ENCODE assay signal across 13 cellular contexts in the genomic region with DNA sequence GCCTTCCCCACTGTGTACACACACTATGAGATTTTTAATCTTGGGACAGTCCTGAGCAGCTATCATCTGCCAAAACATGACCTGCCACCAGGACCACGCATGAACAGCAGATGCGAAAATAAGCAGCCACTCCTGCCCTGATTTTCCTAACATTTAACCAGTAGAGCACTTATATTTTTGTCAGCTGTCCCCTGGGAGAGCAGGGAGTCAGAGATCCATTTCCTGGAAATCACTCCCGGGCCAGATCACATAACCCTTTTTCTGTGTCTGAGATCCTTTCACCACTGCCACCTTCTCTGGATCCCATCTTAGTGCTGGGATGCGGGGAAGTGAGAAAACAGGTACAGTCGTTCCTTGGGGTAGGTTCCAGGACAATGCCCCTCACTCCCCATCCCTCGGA. TPM values are rescaled to one million over a fixed set of nuclear protein-coding genes. Genes with fewer than 3 reads are reported as not detected.
DNase-seq lines count a peak whose midpoint lies in the region; ATAC-seq, FAIRE-seq and TF ChIP-seq lines count a peak whose summit lies in the region.
"Had no signal": no experiment of that assay in that cellular context is flagged by ENCODE, and none has a peak within 500 bp of the region (broad histone marks: within the 10 kb centered on the region; RNA-seq: fewer than 3 reads in every experiment).

No MANE protein-coding gene starts in this region.

- H3K27ac Mint-ChIP-seq in HFFc6, result peak overlapping the region; percentile 94
- H3K27ac Mint-ChIP-seq in astrocyte (ENCODE audit: unreplicated experiment), result peak overlapping the region; percentile 47
- H3K27ac Mint-ChIP-seq: mesothelial cell of epicardium had no signal

- no peaks in the 10 kb centered on the region for H3K36me3 Mint-ChIP-seq in HFFc6 (ENCODE audit: low read depth)
- H3K36me3 Mint-ChIP-seq in astrocyte (ENCODE audit: low read depth, unreplicated experiment), result peaks cover 2% of the 10 kb centered on the region
- H3K36me3 Mint-ChIP-seq: mesothelial cell of epicardium had no signal

- H3K4me2 ChIP-seq in astrocyte (ENCODE audit: low read length) (peak overlapping the region; percentile 57), hepatocyte (no peak overlapping the region)

- H3K4me1 Mint-ChIP-seq in HFFc6 (ENCODE audit: low read depth) (peaks cover 27% of the 10 kb centered on the region), astrocyte (ENCODE audit: low read depth, unreplicated experiment) (peaks cover 14% of the 10 kb centered on the region)

- H3K79me2 ChIP-seq in astrocyte (ENCODE audit: insufficient read depth, low read length) (peaks cover 31% of the 10 kb centered on the region), hepatocyte (peaks cover 35% of the 10 kb centered on the region)

- 80% methylated on average over 6 of the region's 6 CpGs for WGBS in hepatocyte (ENCODE audit: low lambda C conversion rate, missing lambda C conversion rate)

- H3K9me3 ChIP-seq in astrocyte (ENCODE audit: insufficient read depth, low read depth, low read length) (no peaks in the 10 kb centered on the region), hepatocyte (ENCODE audit: low read depth) (no peaks in the 10 kb centered on the region), skeletal muscle tissue (ENCODE audit: control insufficient read depth in 3 of 3, low read length in 3 of 3) (no peaks in the 10 kb centered on the region)
- H3K9me3 ChIP-seq: HAP-1 had no signal

- peaks cover 53% of the 10 kb centered on the region for H3K4me1 ChIP-seq in astrocyte (ENCODE audit: insufficient read depth, low read length)
- peaks cover 22% of the 10 kb centered on the region for H3K4me1 ChIP-seq in hepatocyte (ENCODE audit: insufficient read depth)
- peaks cover 37 to 55% (median 50%) of the 10 kb centered on the region in 3 donors for H3K4me1 ChIP-seq in skeletal muscle tissue (ENCODE audit: control insufficient read depth in 3 of 3, insufficient read depth in 3 of 3, low read length in 3 of 3)

- no peak for TF ChIP-seq CTCF in HFFc6 (IDR thresholded peaks at IDR 0.05)
- no peak for TF ChIP-seq CTCF in astrocyte (IDR thresholded peaks at IDR 0.05; ENCODE audit: insufficient read depth, low read depth, low read length)
- TF ChIP-seq CTCF in hepatocyte (IDR thresholded peaks at IDR 0.05; ENCODE audit: poor library complexity), result no peak

- peak overlapping the region; percentile 74 for H2AFZ ChIP-seq in astrocyte (ENCODE audit: low read depth, low read length)
- H2AFZ ChIP-seq in hepatocyte, result no peak overlapping the region

- H3K9me3 Mint-ChIP-seq in HFFc6, result no peaks in the 10 kb centered on the region
- no peaks in the 10 kb centered on the region for H3K9me3 Mint-ChIP-seq in astrocyte (ENCODE audit: unreplicated experiment)
- H3K9me3 Mint-ChIP-seq: mesothelial cell of epicardium had no signal

- H3K9me2 ChIP-seq in hepatocyte (replicated peaks; ENCODE audit: insufficient read depth), result no peaks in the 10 kb centered on the region

- H3K4me3 ChIP-seq in astrocyte (ENCODE audit: insufficient read depth, low read depth, low read length), result no peak overlapping the region
- H3K4me3 ChIP-seq in hepatocyte, result no peak overlapping the region
- H3K4me3 ChIP-seq in skeletal muscle tissue (ENCODE audit: low read length in 3 of 3), result no peak overlapping the region
- H3K4me3 ChIP-seq: HAP-1 had no signal

- ATAC-seq in HG02970 (IDR thresholded peaks at IDR 0.05; ENCODE audit: low FRiP score, unreplicated experiment), result no peak

- peaks cover 19% of the 10 kb centered on the region for H4K20me1 ChIP-seq in astrocyte (ENCODE audit: insufficient read depth, low read length)
- no peaks in the 10 kb centered on the region for H4K20me1 ChIP-seq in hepatocyte (ENCODE audit: insufficient read depth, poor library complexity, severe bottlenecking)

- H3K27ac ChIP-seq in astrocyte (ENCODE audit: low read depth, low read length) (peak overlapping the region; percentile 87), hepatocyte (peak overlapping the region; percentile 64), skeletal muscle tissue (ENCODE audit: low read depth, low read length) (peak overlapping the region; percentile 99)

- DNase-seq in HFFc6, result no peak
- DNase-seq in astrocyte (ENCODE audit: low read depth), result no peak
- DNase-seq in hepatocyte (ENCODE audit: low spot score), result no peak
- no peak for DNase-seq in HuH-7 (ENCODE audit: low spot score)
- DNase-seq in NCI-H1417 treated with DMSO at 0.1 percent for 48 hours (lab: John Stamatoyannopoulos, UW), result no peak
- DNase-seq in NK-92 treated with Interleukin-12 subunit alpha and Interleukin-12 subunit beta, amount 100 ng/mL, for 24 hours (lab: John Stamatoyannopoulos, UW), result no peak
- DNase-seq: activated CD4-positive, CD25-positive, alpha-beta regulatory T cell; activated naive CD8-positive, alpha-beta T cell treated with anti-CD3 and anti-CD28 coated beads, Interleukin-2, amount 10 ng/mL, durations not matched to agents 7 days and 5 days; DMS79 had no signal

- peak overlapping the region; percentile 34; the same call in 1 of the 2 replicates for H3K4me3 Mint-ChIP-seq in HFFc6
- no peak overlapping the region for H3K4me3 Mint-ChIP-seq in astrocyte (ENCODE audit: unreplicated experiment)
- H3K4me3 Mint-ChIP-seq: activated naive CD8-positive, alpha-beta T cell treated with anti-CD3 and anti-CD28 coated beads, Interleukin-2, amount 10 ng/mL, durations not matched to agents 7 days and 5 days; mesothelial cell of epicardium had no signal

- no peak for FAIRE-seq in astrocyte (lab: Jason Lieb, UNC)

- H3K36me3 ChIP-seq in astrocyte (ENCODE audit: insufficient read depth, low read length) (no peaks in the 10 kb centered on the region), hepatocyte (replicated peaks; ENCODE audit: insufficient read depth, low read depth) (no peaks in the 10 kb centered on the region), skeletal muscle tissue (ENCODE audit: control insufficient read depth in 3 of 3, insufficient read depth in 3 of 3, low read length in 3 of 3) (no peaks in the 10 kb centered on the region)

- H3K27me3 ChIP-seq in astrocyte (ENCODE audit: insufficient read depth, low read length), result no peaks in the 10 kb centered on the region
- H3K27me3 ChIP-seq in hepatocyte, result no peaks in the 10 kb centered on the region
- H3K27me3 ChIP-seq in skeletal muscle tissue (ENCODE audit: control insufficient read depth in 3 of 3, insufficient read depth in 3 of 3, low read length in 3 of 3), result no peaks in the 10 kb centered on the region

- H3K27me3 Mint-ChIP-seq in HFFc6 (ENCODE audit: insufficient read depth) (peaks cover 2% of the 10 kb centered on the region; the same call in 1 of the 2 replicates), astrocyte (ENCODE audit: low read depth, unreplicated experiment) (peaks cover 5% of the 10 kb centered on the region)
- H3K27me3 Mint-ChIP-seq: activated naive CD8-positive, alpha-beta T cell treated with anti-CD3 and anti-CD28 coated beads, Interleukin-2, amount 10 ng/mL, durations not matched to agents 7 days and 5 days had no signal

- H3K9ac ChIP-seq in astrocyte (ENCODE audit: low read length) (peak overlapping the region; percentile 67), skeletal muscle tissue (ENCODE audit: low read depth in 1 of 3, low read length in 3 of 3) (no peak overlapping the region)

RNA-seq across cellular contexts. Expression of a gene that starts 5.7 kb away (rescaled TPM):
- total RNA-seq in HFFc6 (2021; fragmentation: NEBNext Ultra II Directional; extraction: Animal tissue kit (Norgen Biotek cat#: 25700)), result 1 to 10 TPM in 1 of 6 experiments, under 1 TPM in 5; 0.51 to 1.5 (median 0.76) TPM
- total RNA-seq in astrocyte (4.6 and 4.8 TPM in 2 replicates), hepatocyte (57.2 and 64.1 TPM in 2 replicates), skeletal muscle tissue (1.6 TPM)
- 74.4 and 83.3 TPM in 2 replicates for polyA plus RNA-seq in hepatocyte

RNA-seq across cellular contexts. Expression of a gene that starts 57.2 kb away (rescaled TPM):
- total RNA-seq in HFFc6 (2021; fragmentation: NEBNext Ultra II Directional; extraction: Animal tissue kit (Norgen Biotek cat#: 25700)), result 10 to 100 TPM; 12.0 to 15.3 (median 13.3) TPM
- total RNA-seq in astrocyte, result 7.8 and 7.9 TPM in 2 replicates
- 3.7 and 3.9 TPM in 2 replicates for total RNA-seq in hepatocyte
- polyA plus RNA-seq in hepatocyte, result 2.3 TPM in 2 replicates
- 3.7 TPM for total RNA-seq in skeletal muscle tissue

Comparison
In these comparisons a context has a peak if more than half of its experiments do, and no peak if none do; other contexts are left out.
1. RNA of a gene that starts 5.7 kb away (total RNA-seq): 57.2 to 64.1 TPM in hepatocyte; 4.6 to 4.8 TPM in astrocyte, 1.6 TPM in skeletal muscle tissue (single experiment) and 0.51 to 1.5 TPM in HFFc6; every median in the first group is over 10 times any median in the second.
2. Peak in every context shown above with its lines, with median percentiles within 50 percentile points of each other: H3K27ac ChIP-seq.